ENCODE assay signal across 1 cellular context in genomic region chr5:99721487-99721886, GRCh38.
TF ChIP-seq lines count a peak whose summit lies in the region.

No MANE protein-coding gene starts in this region.

TF ChIP-seq in HepG2, 621 proteins besides CTCF, POLR2A, EP300 and RAD21 (continued from another document and continues in another):
- TF ChIP-seq ZNF12 (CRISPR knock-in tag; IDR thresholded peaks at IDR 0.05) (0 out of 2 replicates have a peak, but pooled peaks have one; percentile 44), HHEX (CRISPR knock-in tag; IDR thresholded peaks at IDR 0.05) (peak; percentile 92), JUND (CRISPR knock-in tag; IDR thresholded peaks at IDR 0.05) (peak; percentile 96), ZNF710 (CRISPR knock-in tag; IDR thresholded peaks at IDR 0.05; ENCODE audit: borderline replicate concordance) (no peak), TCF12 (IDR thresholded peaks at IDR 0.05) (no peak), TCF12 (CRISPR knock-in tag; IDR thresholded peaks at IDR 0.05) (no peak), ATF5 (CRISPR knock-in tag; IDR thresholded peaks at IDR 0.05; ENCODE audit: low read depth) (no peak), ZNF564 (CRISPR knock-in tag; IDR thresholded peaks at IDR 0.05) (no peak), ZNF547 (CRISPR knock-in tag; IDR thresholded peaks at IDR 0.05) (no peak), ZNF383 (CRISPR knock-in tag; IDR thresholded peaks at IDR 0.05; ENCODE audit: borderline replicate concordance) (no peak), HDAC1 (CRISPR knock-in tag; IDR thresholded peaks at IDR 0.05) (peak; percentile 61), JUN (CRISPR knock-in tag; IDR thresholded peaks at IDR 0.05) (peak; percentile 89), RFX5 (IDR thresholded peaks at IDR 0.05; ENCODE audit: low read depth, low read length) (no peak), SIX4 (CRISPR knock-in tag; IDR thresholded peaks at IDR 0.05) (peak; percentile 52; the same call in 1 of the 2 replicates), TCF7L2 (IDR thresholded peaks at IDR 0.05; ENCODE audit: low read depth, low read length) (peak; percentile 21; the same call in 1 of the 2 replicates), CREB1 (IDR thresholded peaks at IDR 0.05) (no peak), CREB1 (CRISPR knock-in tag; IDR thresholded peaks at IDR 0.05) (peak; percentile 70), POGK (CRISPR knock-in tag; conservative IDR thresholded peaks at IDR 0.05) (no peak), SP4 (CRISPR knock-in tag; IDR thresholded peaks at IDR 0.05) (no peak), ZBTB8A (CRISPR knock-in tag; IDR thresholded peaks at IDR 0.05; ENCODE audit: borderline replicate concordance, low read depth) (no peak), IRF9 (CRISPR knock-in tag; IDR thresholded peaks at IDR 0.05; ENCODE audit: borderline replicate concordance) (no peak), RCOR2 (CRISPR knock-in tag; IDR thresholded peaks at IDR 0.05) (0 out of 2 replicates have a peak, but pooled peaks have one; percentile 39), ZBTB20 (CRISPR knock-in tag; IDR thresholded peaks at IDR 0.05; ENCODE audit: borderline replicate concordance, low read depth) (peak; percentile 93; the same call in 1 of the 2 replicates), IRX3 (CRISPR knock-in tag; IDR thresholded peaks at IDR 0.05; ENCODE audit: borderline replicate concordance, low read depth) (no peak), MLLT10 (CRISPR knock-in tag; IDR thresholded peaks at IDR 0.05) (no peak), ZNF362 (CRISPR knock-in tag; IDR thresholded peaks at IDR 0.05; ENCODE audit: borderline replicate concordance) (peak; percentile 90), CEBPG (CRISPR knock-in tag; IDR thresholded peaks at IDR 0.05) (peak; percentile 15; the same call in 1 of the 2 replicates), ZC3H4 (CRISPR knock-in tag; IDR thresholded peaks at IDR 0.05; ENCODE audit: borderline replicate concordance) (no peak), FOXA1 (IDR thresholded peaks at IDR 0.05) (peak; percentile 96), FOXA1 (CRISPR knock-in tag; IDR thresholded peaks at IDR 0.05) (peak; percentile 93), U2AF1 (optimal IDR thresholded peaks at IDR 0.05; ENCODE audit: low read depth, low read length) (no peak), FOXJ3 (CRISPR knock-in tag; IDR thresholded peaks at IDR 0.05; ENCODE audit: borderline replicate concordance) (peak; percentile 68; the same call in 1 of the 2 replicates), ZNF790 (CRISPR knock-in tag; IDR thresholded peaks at IDR 0.05; ENCODE audit: borderline replicate concordance) (no peak), ZZZ3 (CRISPR knock-in tag; IDR thresholded peaks at IDR 0.05; ENCODE audit: borderline replicate concordance) (no peak), ZNF451 (CRISPR knock-in tag; IDR thresholded peaks at IDR 0.05) (no peak), ZNF281 (CRISPR knock-in tag; IDR thresholded peaks at IDR 0.05; ENCODE audit: borderline replicate concordance) (no peak), TCF7 (IDR thresholded peaks at IDR 0.05; ENCODE audit: low read depth) (peak; percentile 77), NONO (IDR thresholded peaks at IDR 0.05) (no peak), NONO (CRISPR knock-in tag; conservative IDR thresholded peaks at IDR 0.05) (no peak), ZNF616 (CRISPR knock-in tag; IDR thresholded peaks at IDR 0.05; ENCODE audit: low read depth) (no peak), FOXK2 (IDR thresholded peaks at IDR 0.05) (peak; percentile 40; the same call in 1 of the 2 replicates), EHMT2 (IDR thresholded peaks at IDR 0.05; ENCODE audit: borderline replicate concordance, low read depth, low read length) (no peak), ZNF160 (CRISPR knock-in tag; IDR thresholded peaks at IDR 0.05) (no peak), ZNF205 (CRISPR knock-in tag; IDR thresholded peaks at IDR 0.05) (no peak), XBP1 (CRISPR knock-in tag; IDR thresholded peaks at IDR 0.05) (no peak), RFXAP (CRISPR knock-in tag; IDR thresholded peaks at IDR 0.05; ENCODE audit: borderline replicate concordance) (no peak), HNRNPH1 (optimal IDR thresholded peaks at IDR 0.05; ENCODE audit: low read depth, low read length) (no peak), ZNF780A (CRISPR knock-in tag; IDR thresholded peaks at IDR 0.05) (no peak), PRMT3 (CRISPR knock-in tag; IDR thresholded peaks at IDR 0.05; ENCODE audit: borderline replicate concordance, low read depth) (no peak), HNRNPUL1 (IDR thresholded peaks at IDR 0.05; ENCODE audit: low read depth, low read length) (no peak), GRHL1 (CRISPR knock-in tag; conservative IDR thresholded peaks at IDR 0.05) (no peak), ZNF512 (CRISPR knock-in tag; IDR thresholded peaks at IDR 0.05) (no peak), ISL2 (CRISPR knock-in tag; IDR thresholded peaks at IDR 0.05) (peak; percentile 86), GATA4 (IDR thresholded peaks at IDR 0.05; ENCODE audit: borderline replicate concordance, low read depth) (peak; percentile 70; the same call in 1 of the 2 replicates), ARID3A (IDR thresholded peaks at IDR 0.05; ENCODE audit: low read depth, low read length) (peak; percentile 98), KMT2A (CRISPR knock-in tag; IDR thresholded peaks at IDR 0.05) (no peak), BRF2 (CRISPR knock-in tag; IDR thresholded peaks at IDR 0.05) (no peak), BRCA1 (CRISPR knock-in tag; IDR thresholded peaks at IDR 0.05) (no peak), MIER3 (CRISPR knock-in tag; IDR thresholded peaks at IDR 0.05; ENCODE audit: borderline replicate concordance) (peak; percentile 52; the same call in 1 of the 2 replicates), SALL1 (CRISPR knock-in tag; IDR thresholded peaks at IDR 0.05) (peak; percentile 30; the same call in 1 of the 2 replicates), ZNF672 (CRISPR knock-in tag; IDR thresholded peaks at IDR 0.05) (no peak)
